In genomic region chr2:8544168-8544785, GRCh38 we compare ENCODE assay signal across 8 cellular contexts.
DNase-seq lines count a peak whose midpoint lies in the region; ATAC-seq and TF ChIP-seq lines count a peak whose summit lies in the region.

No MANE protein-coding gene starts in this region.

- peaks cover 0 to 2% (median 0%) of the 10 kb centered on the region in 8 donors for H3K9me3 Mint-ChIP-seq in CD4-positive, alpha-beta memory T cell
- peaks cover 0 to 9% (median 2%) of the 10 kb centered on the region in 5 experiments for H3K9me3 Mint-ChIP-seq in brain

- H3K36me3 ChIP-seq in CD4-positive, alpha-beta memory T cell (ENCODE audit: insufficient read depth, low read length): no peaks in the 10 kb centered on the region
- H3K36me3 ChIP-seq in KOPT-K1 (ENCODE audit: insufficient read depth, low read length) (no peaks in the 10 kb centered on the region), neutrophil (no peaks in the 10 kb centered on the region)

- H3K4me3 Mint-ChIP-seq in CD4-positive, alpha-beta memory T cell: peak overlapping the region in 7 of 8 donors; percentile 51 to 85 (median 78)
- no peak overlapping the region for H3K4me3 Mint-ChIP-seq in brain

- no peak for DNase-seq in CD4-positive, alpha-beta memory T cell
- DNase-seq in stimulated activated CD4-positive, alpha-beta T cell treated with anti-CD3 and anti-CD28 coated beads, Interleukin-1b, Interleukin-23, amount 100 ng/mL, for 48 hours: no peak
- DNase-seq in NCI-H2081 treated with DMSO at 0.1 percent for 48 hours (lab: John Stamatoyannopoulos, UW) (no peak), EL (no peak), left colon (no peak)

- peak overlapping the region; percentile 76 to 97 (median 94) for H3K27ac Mint-ChIP-seq in CD4-positive, alpha-beta memory T cell
- peak overlapping the region; percentile 50 to 92 (median 72) for H3K27ac Mint-ChIP-seq in brain

- POLR2A ChIA-PET in CD4-positive, alpha-beta memory T cell (lab: Charles Lee; ENCODE audit: partially characterized antibody): interaction anchor here (0.6 to 3.8 kb wide), 14 partner anchors 9 to 1735 kb away, joined by 3 to 59 read pairs (median 8); partner anchors contain the start of gene ID2

- ATAC-seq in left colon: no peak

- no peaks in the 10 kb centered on the region for H3K27me3 Mint-ChIP-seq in CD4-positive, alpha-beta memory T cell
- H3K27me3 Mint-ChIP-seq in brain: peaks cover 5% of the 10 kb centered on the region

- intact Hi-C loops in CD4-positive, alpha-beta memory T cell (cut with micrococcal nuclease): loop anchor here (2.0 to 5.0 kb wide), 6 partner anchors 55 to 1117 kb away; no protein-coding TSS in a partner anchor
- intact Hi-C loops in left colon (cut with DNase I, micrococcal nuclease): no loop called here

- H3K27ac ChIP-seq in CD4-positive, alpha-beta memory T cell (ENCODE audit: low read depth, low read length): peak overlapping the region; percentile 69
- H3K27ac ChIP-seq in KOPT-K1 (ENCODE audit: low read depth, low read length, poor library complexity, severe bottlenecking) (peak overlapping the region; percentile 66), neutrophil (peak overlapping the region; percentile 84)

- TF ChIP-seq CTCF in brain (conservative IDR thresholded peaks at IDR 0.05) (no peak), neutrophil (IDR thresholded peaks at IDR 0.05) (no peak)

- CTCF ChIA-PET in CD4-positive, alpha-beta memory T cell (lab: Charles Lee; ENCODE audit: partially characterized antibody): interaction anchor here (0.6 to 2.0 kb wide), 27 partner anchors 8 to 1117 kb away, joined by 3 to 10 read pairs (median 4); no protein-coding TSS in a partner anchor

- H3K36me3 Mint-ChIP-seq in CD4-positive, alpha-beta memory T cell: no peaks in the 10 kb centered on the region
- no peaks in the 10 kb centered on the region for H3K36me3 Mint-ChIP-seq in brain

- peaks cover 80% of the 10 kb centered on the region for H3K4me1 ChIP-seq in CD4-positive, alpha-beta memory T cell (ENCODE audit: insufficient read depth, low read length)
- H3K4me1 ChIP-seq in neutrophil (ENCODE audit: control insufficient read depth in 1 of 2, insufficient read depth in 1 of 2, low read depth in 1 of 2, low read length in 1 of 2): peaks cover 60 to 62% of the 10 kb centered on the region in 2 experiments

- H3K27me3 ChIP-seq in CD4-positive, alpha-beta memory T cell (ENCODE audit: insufficient read depth, low read length): no peaks in the 10 kb centered on the region
- no peaks in the 10 kb centered on the region for H3K27me3 ChIP-seq in neutrophil

- peaks cover 52 to 92% (median 66%) of the 10 kb centered on the region in 4 donors for H3K4me1 Mint-ChIP-seq in CD4-positive, alpha-beta memory T cell
- peaks cover 77% of the 10 kb centered on the region for H3K4me1 Mint-ChIP-seq in brain

- no peak overlapping the region for H3K4me3 ChIP-seq in CD4-positive, alpha-beta memory T cell (ENCODE audit: low read length in 2 of 2)
- peak overlapping the region; percentile 30 to 59 for H3K4me3 ChIP-seq in neutrophil (ENCODE audit: low read depth in 1 of 2, low read length in 1 of 2)

- no peaks in the 10 kb centered on the region for H3K9me3 ChIP-seq in CD4-positive, alpha-beta memory T cell (ENCODE audit: control insufficient read depth in 1 of 2, low read length in 2 of 2)
- H3K9me3 ChIP-seq in KOPT-K1 (ENCODE audit: insufficient read depth, low read length, poor library complexity, severe bottlenecking) (no peaks in the 10 kb centered on the region), neutrophil (no peaks in the 10 kb centered on the region)

Comparison
In these comparisons a context has a peak if more than half of its experiments do, and no peak if none do; other contexts are left out.
1. H3K4me3 ChIP-seq: peak in neutrophil (2 of 2); none in CD4-positive, alpha-beta memory T cell (0 of 2).
2. H3K4me3 Mint-ChIP-seq: peak in CD4-positive, alpha-beta memory T cell (7 of 8); none in brain (0 of 5).
3. Peak in every context shown above with its lines, with median percentiles within 50 percentile points of each other: H3K27ac ChIP-seq.